ENCODE assay signal across 1 cellular context in the genomic region with DNA sequence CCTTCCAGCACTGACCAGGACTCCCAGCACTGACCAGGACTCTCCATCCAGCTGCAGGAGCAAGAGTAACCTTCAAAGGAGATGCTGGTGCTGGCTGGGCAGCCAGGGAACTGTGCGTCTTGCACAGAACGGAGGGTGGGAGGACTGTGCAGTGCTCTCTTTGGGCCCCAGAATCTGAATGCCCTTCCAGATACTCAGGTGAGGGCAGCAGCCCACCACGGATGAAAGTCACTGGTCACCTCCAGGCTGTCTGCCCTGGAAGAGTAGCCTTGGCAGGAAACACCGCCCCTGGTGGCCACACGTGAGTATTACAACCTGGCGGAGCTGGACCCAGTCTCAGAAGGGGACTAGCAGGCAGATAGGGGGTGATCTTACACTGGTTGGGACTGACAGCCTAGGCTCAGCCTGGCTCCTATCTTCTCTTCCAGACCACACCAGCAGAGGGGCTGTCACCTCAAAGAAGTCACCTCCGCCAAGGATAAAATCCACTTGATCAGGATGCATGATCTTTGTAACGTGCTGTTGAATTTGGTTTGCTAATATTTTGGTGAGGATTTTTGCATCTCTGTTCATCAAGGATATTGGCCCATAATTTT.
TF ChIP-seq lines count a peak whose summit lies in the region.

No MANE protein-coding gene starts in this region.

TF ChIP-seq in HepG2, 621 proteins besides CTCF, POLR2A, EP300 and RAD21 (continued from another document and continues in another):
- TF ChIP-seq, protein P1, sequence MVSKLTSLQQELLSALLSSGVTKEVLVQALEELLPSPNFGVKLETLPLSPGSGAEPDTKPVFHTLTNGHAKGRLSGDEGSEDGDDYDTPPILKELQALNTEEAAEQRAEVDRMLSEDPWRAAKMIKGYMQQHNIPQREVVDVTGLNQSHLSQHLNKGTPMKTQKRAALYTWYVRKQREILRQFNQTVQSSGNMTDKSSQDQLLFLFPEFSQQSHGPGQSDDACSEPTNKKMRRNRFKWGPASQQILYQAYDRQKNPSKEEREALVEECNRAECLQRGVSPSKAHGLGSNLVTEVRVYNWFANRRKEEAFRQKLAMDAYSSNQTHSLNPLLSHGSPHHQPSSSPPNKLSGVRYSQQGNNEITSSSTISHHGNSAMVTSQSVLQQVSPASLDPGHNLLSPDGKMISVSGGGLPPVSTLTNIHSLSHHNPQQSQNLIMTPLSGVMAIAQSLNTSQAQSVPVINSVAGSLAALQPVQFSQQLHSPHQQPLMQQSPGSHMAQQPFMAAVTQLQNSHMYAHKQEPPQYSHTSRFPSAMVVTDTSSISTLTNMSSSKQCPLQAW (CRISPR knock-in tag; IDR thresholded peaks at IDR 0.05), result peak; percentile 61
- TF ChIP-seq, protein P2, sequence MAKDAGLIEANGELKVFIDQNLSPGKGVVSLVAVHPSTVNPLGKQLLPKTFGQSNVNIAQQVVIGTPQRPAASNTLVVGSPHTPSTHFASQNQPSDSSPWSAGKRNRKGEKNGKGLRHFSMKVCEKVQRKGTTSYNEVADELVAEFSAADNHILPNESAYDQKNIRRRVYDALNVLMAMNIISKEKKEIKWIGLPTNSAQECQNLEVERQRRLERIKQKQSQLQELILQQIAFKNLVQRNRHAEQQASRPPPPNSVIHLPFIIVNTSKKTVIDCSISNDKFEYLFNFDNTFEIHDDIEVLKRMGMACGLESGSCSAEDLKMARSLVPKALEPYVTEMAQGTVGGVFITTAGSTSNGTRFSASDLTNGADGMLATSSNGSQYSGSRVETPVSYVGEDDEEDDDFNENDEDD (CRISPR knock-in tag; IDR thresholded peaks at IDR 0.05; ENCODE audit: borderline replicate concordance), result peak; percentile 58; the same call in 1 of the 2 replicates
- peak; percentile 56; the same call in 1 of the 2 replicates for TF ChIP-seq FOXK1 (CRISPR knock-in tag; IDR thresholded peaks at IDR 0.05; ENCODE audit: borderline replicate concordance, low read depth)
- no peak for TF ChIP-seq ZNF7 (CRISPR knock-in tag; IDR thresholded peaks at IDR 0.05)
- peak; percentile 25; the same call in 1 of the 2 replicates for TF ChIP-seq HDAC1 (CRISPR knock-in tag; IDR thresholded peaks at IDR 0.05)
- TF ChIP-seq JARID2 (CRISPR knock-in tag; IDR thresholded peaks at IDR 0.05; ENCODE audit: insufficient replicate concordance), result no peak
- TF ChIP-seq, protein P3, sequence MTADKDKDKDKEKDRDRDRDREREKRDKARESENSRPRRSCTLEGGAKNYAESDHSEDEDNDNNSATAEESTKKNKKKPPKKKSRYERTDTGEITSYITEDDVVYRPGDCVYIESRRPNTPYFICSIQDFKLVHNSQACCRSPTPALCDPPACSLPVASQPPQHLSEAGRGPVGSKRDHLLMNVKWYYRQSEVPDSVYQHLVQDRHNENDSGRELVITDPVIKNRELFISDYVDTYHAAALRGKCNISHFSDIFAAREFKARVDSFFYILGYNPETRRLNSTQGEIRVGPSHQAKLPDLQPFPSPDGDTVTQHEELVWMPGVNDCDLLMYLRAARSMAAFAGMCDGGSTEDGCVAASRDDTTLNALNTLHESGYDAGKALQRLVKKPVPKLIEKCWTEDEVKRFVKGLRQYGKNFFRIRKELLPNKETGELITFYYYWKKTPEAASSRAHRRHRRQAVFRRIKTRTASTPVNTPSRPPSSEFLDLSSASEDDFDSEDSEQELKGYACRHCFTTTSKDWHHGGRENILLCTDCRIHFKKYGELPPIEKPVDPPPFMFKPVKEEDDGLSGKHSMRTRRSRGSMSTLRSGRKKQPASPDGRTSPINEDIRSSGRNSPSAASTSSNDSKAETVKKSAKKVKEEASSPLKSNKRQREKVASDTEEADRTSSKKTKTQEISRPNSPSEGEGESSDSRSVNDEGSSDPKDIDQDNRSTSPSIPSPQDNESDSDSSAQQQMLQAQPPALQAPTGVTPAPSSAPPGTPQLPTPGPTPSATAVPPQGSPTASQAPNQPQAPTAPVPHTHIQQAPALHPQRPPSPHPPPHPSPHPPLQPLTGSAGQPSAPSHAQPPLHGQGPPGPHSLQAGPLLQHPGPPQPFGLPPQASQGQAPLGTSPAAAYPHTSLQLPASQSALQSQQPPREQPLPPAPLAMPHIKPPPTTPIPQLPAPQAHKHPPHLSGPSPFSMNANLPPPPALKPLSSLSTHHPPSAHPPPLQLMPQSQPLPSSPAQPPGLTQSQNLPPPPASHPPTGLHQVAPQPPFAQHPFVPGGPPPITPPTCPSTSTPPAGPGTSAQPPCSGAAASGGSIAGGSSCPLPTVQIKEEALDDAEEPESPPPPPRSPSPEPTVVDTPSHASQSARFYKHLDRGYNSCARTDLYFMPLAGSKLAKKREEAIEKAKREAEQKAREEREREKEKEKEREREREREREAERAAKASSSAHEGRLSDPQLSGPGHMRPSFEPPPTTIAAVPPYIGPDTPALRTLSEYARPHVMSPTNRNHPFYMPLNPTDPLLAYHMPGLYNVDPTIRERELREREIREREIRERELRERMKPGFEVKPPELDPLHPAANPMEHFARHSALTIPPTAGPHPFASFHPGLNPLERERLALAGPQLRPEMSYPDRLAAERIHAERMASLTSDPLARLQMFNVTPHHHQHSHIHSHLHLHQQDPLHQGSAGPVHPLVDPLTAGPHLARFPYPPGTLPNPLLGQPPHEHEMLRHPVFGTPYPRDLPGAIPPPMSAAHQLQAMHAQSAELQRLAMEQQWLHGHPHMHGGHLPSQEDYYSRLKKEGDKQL (CRISPR knock-in tag; IDR thresholded peaks at IDR 0.05; ENCODE audit: low read depth), result peak; percentile 62
- TF ChIP-seq, protein P4, sequence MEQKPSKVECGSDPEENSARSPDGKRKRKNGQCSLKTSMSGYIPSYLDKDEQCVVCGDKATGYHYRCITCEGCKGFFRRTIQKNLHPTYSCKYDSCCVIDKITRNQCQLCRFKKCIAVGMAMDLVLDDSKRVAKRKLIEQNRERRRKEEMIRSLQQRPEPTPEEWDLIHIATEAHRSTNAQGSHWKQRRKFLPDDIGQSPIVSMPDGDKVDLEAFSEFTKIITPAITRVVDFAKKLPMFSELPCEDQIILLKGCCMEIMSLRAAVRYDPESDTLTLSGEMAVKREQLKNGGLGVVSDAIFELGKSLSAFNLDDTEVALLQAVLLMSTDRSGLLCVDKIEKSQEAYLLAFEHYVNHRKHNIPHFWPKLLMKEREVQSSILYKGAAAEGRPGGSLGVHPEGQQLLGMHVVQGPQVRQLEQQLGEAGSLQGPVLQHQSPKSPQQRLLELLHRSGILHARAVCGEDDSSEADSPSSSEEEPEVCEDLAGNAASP (CRISPR knock-in tag; IDR thresholded peaks at IDR 0.05; ENCODE audit: borderline replicate concordance), result peak; percentile 63
- no peak for TF ChIP-seq NFRKB (IDR thresholded peaks at IDR 0.05)
- TF ChIP-seq ZNF776 (CRISPR knock-in tag; IDR thresholded peaks at IDR 0.05), result no peak
- no peak for TF ChIP-seq MATR3 (CRISPR knock-in tag; IDR thresholded peaks at IDR 0.05)
- no peak for TF ChIP-seq FOXP4 (CRISPR knock-in tag; IDR thresholded peaks at IDR 0.05)
- TF ChIP-seq, protein P5, sequence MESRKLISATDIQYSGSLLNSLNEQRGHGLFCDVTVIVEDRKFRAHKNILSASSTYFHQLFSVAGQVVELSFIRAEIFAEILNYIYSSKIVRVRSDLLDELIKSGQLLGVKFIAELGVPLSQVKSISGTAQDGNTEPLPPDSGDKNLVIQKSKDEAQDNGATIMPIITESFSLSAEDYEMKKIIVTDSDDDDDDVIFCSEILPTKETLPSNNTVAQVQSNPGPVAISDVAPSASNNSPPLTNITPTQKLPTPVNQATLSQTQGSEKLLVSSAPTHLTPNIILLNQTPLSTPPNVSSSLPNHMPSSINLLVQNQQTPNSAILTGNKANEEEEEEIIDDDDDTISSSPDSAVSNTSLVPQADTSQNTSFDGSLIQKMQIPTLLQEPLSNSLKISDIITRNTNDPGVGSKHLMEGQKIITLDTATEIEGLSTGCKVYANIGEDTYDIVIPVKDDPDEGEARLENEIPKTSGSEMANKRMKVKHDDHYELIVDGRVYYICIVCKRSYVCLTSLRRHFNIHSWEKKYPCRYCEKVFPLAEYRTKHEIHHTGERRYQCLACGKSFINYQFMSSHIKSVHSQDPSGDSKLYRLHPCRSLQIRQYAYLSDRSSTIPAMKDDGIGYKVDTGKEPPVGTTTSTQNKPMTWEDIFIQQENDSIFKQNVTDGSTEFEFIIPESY (CRISPR knock-in tag; IDR thresholded peaks at IDR 0.05), result peak; percentile 81
- peak; percentile 68; the same call in 1 of the 2 replicates for TF ChIP-seq ZNF619 (CRISPR knock-in tag; IDR thresholded peaks at IDR 0.05)
- TF ChIP-seq, protein P6, sequence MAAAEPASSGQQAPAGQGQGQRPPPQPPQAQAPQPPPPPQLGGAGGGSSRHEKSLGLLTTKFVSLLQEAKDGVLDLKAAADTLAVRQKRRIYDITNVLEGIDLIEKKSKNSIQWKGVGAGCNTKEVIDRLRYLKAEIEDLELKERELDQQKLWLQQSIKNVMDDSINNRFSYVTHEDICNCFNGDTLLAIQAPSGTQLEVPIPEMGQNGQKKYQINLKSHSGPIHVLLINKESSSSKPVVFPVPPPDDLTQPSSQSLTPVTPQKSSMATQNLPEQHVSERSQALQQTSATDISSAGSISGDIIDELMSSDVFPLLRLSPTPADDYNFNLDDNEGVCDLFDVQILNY (CRISPR knock-in tag; conservative IDR thresholded peaks at IDR 0.05), result 0 out of 2 replicates have a peak, but pooled peaks have one; percentile 35
- peak; percentile 88 for TF ChIP-seq ERF (CRISPR knock-in tag; IDR thresholded peaks at IDR 0.05)
- TF ChIP-seq ZBTB26 (CRISPR knock-in tag; IDR thresholded peaks at IDR 0.05; ENCODE audit: borderline replicate concordance), result peak; percentile 60; the same call in 1 of the 2 replicates
- TF ChIP-seq ZFX (CRISPR knock-in tag; IDR thresholded peaks at IDR 0.05; ENCODE audit: low read depth), result peak; percentile 54; the same call in 1 of the 2 replicates
- TF ChIP-seq YEATS4 (CRISPR knock-in tag; IDR thresholded peaks at IDR 0.05; ENCODE audit: borderline replicate concordance), result no peak
- TF ChIP-seq TAF1 (CRISPR knock-in tag; IDR thresholded peaks at IDR 0.05), result peak; percentile 24; the same call in 1 of the 2 replicates
- peak; percentile 59; the same call in 1 of the 3 replicates for TF ChIP-seq MXI1 (IDR thresholded peaks at IDR 0.05; ENCODE audit: borderline replicate concordance, low read depth, low read length)
- peak; percentile 58; the same call in 1 of the 2 replicates for TF ChIP-seq ZBTB38 (CRISPR knock-in tag; IDR thresholded peaks at IDR 0.05)
- no peak for TF ChIP-seq RAD51 (IDR thresholded peaks at IDR 0.05; ENCODE audit: borderline replicate concordance)
- TF ChIP-seq PAXIP1 (CRISPR knock-in tag; conservative IDR thresholded peaks at IDR 0.05), result peak; percentile 39
- TF ChIP-seq SMAD1 (CRISPR knock-in tag; IDR thresholded peaks at IDR 0.05; ENCODE audit: borderline replicate concordance, low read depth), result peak; percentile 62; the same call in 1 of the 2 replicates
- peak; percentile 66 for TF ChIP-seq MED1 (CRISPR knock-in tag; IDR thresholded peaks at IDR 0.05)
- TF ChIP-seq MAF1 (CRISPR knock-in tag; IDR thresholded peaks at IDR 0.05; ENCODE audit: borderline replicate concordance), result no peak
- TF ChIP-seq, protein P7, sequence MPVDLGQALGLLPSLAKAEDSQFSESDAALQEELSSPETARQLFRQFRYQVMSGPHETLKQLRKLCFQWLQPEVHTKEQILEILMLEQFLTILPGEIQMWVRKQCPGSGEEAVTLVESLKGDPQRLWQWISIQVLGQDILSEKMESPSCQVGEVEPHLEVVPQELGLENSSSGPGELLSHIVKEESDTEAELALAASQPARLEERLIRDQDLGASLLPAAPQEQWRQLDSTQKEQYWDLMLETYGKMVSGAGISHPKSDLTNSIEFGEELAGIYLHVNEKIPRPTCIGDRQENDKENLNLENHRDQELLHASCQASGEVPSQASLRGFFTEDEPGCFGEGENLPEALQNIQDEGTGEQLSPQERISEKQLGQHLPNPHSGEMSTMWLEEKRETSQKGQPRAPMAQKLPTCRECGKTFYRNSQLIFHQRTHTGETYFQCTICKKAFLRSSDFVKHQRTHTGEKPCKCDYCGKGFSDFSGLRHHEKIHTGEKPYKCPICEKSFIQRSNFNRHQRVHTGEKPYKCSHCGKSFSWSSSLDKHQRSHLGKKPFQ (CRISPR knock-in tag; IDR thresholded peaks at IDR 0.05; ENCODE audit: insufficient replicate concordance), result no peak
